9 cellular contexts compared by ENCODE assay signal in genomic region chrX:8413279-8413678, GRCh38. TPM values are rescaled to one million over a fixed set of nuclear protein-coding genes. Genes with fewer than 3 reads are reported as not detected.
"Had no signal": no experiment of that assay in that cellular context is flagged by ENCODE, and none has a peak within 500 bp of the region (broad histone marks: within the 10 kb centered on the region; RNA-seq: fewer than 3 reads in every experiment).

No MANE protein-coding gene starts in this region.

- H3K4me3 Mint-ChIP-seq: HFFc6, IgD-negative memory B cell had no signal

- H3K36me3 Mint-ChIP-seq: IgD-negative memory B cell had no signal

- H3K36me3 ChIP-seq: HAP-1 had no signal

- H3K4me1 ChIP-seq: HAP-1 had no signal

- H3K27ac ChIP-seq: GM23248, HL-60 had no signal

- H3K27ac Mint-ChIP-seq: HFFc6, IgD-negative memory B cell had no signal

- H3K4me1 Mint-ChIP-seq: IgD-negative memory B cell had no signal

- H3K4me3 ChIP-seq: GM23248, HAP-1 had no signal

- H3K9ac ChIP-seq: GM23248 had no signal

- H3K27me3 Mint-ChIP-seq: IgD-negative memory B cell had no signal

- ATAC-seq: HCT116, HepG2 had no signal

- H3K9me3 Mint-ChIP-seq: HFFc6 had no signal

- DNase-seq: GM23248, GOT3, H7, HFFc6 had no signal

- H3K9me3 ChIP-seq: HAP-1 had no signal

RNA-seq across cellular contexts. Expression of gene VCX3B, which starts 51.4 kb away (rescaled TPM):
- total RNA-seq: GM23248, H7, HepG2, HFFc6 had no signal
- polyA plus RNA-seq: GM23248, HepG2, IgD-negative memory B cell had no signal
